ENCODE assay signal across 9 cellular contexts in the genomic region with DNA sequence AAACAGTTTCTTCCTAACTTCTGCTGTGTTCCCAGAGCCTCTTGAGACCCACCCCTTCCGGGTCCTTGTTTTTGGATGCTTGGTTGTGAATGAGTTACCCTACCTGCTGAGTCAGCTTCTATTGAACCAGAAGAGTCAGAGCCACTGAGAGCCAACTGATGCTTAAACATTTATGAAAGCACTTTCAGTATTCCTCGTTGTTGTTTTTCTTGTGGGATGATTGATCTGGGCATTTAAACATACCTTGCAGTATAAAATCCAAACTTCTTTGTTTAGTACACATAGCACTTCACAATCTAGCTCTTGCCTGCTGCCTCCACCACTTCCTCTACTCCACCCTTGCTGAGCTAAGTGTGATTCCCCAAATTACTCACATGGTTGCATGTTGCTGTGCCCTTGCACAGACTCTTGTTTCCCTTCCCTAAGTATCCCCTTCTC. TPM values are rescaled to one million over a fixed set of nuclear protein-coding genes. Genes with fewer than 3 reads are reported as not detected.
DNase-seq lines count a peak whose midpoint lies in the region; ATAC-seq, FAIRE-seq and TF ChIP-seq lines count a peak whose summit lies in the region.
"Had no signal": no experiment of that assay in that cellular context is flagged by ENCODE, and none has a peak within 500 bp of the region (broad histone marks: within the 10 kb centered on the region; RNA-seq: fewer than 3 reads in every experiment).

No MANE protein-coding gene starts in this region.

- no peaks in the 10 kb centered on the region for H3K9me1 ChIP-seq in keratinocyte (ENCODE audit: control insufficient read depth, extremely low read depth, insufficient read depth, low read length)

- dilution Hi-C loops in keratinocyte (cut with MboI; ENCODE audit: extremely low pct_ligation_motif_present, low sequenced_read_pairs), result no loop called here

- peaks cover 84% of the 10 kb centered on the region for H3K79me2 ChIP-seq in keratinocyte (ENCODE audit: control insufficient read depth, insufficient read depth, low read length)

- H3K4me2 ChIP-seq in keratinocyte (ENCODE audit: control insufficient read depth, extremely low read depth, insufficient read depth, low read depth, low read length), result peak overlapping the region; percentile 55

- peaks cover 44% of the 10 kb centered on the region for H3K4me1 ChIP-seq in keratinocyte (ENCODE audit: control insufficient read depth, extremely low read depth, insufficient read depth, low read length)

- no peak overlapping the region for H2AFZ ChIP-seq in keratinocyte (ENCODE audit: control insufficient read depth, low read length)

- no peak for TF ChIP-seq CTCF in keratinocyte (optimal IDR thresholded peaks at IDR 0.05 in 1 of 3, IDR thresholded peaks at IDR 0.05 in 1 of 3, conservative IDR thresholded peaks at IDR 0.05 in 1 of 3; ENCODE audit: extremely low read depth in 1 of 3, insufficient read depth in 2 of 3, low read length in 3 of 3)

- H3K27ac ChIP-seq in keratinocyte (ENCODE audit: control insufficient read depth, insufficient read depth, low read length), result peak overlapping the region; percentile 64

- DNase-seq in NOMO-1 treated with DMSO at 0.1 percent for 48 hours (lab: John Stamatoyannopoulos, UW; ENCODE audit: unreplicated experiment) (peak; percentile 34), keratinocyte (ENCODE audit: low read depth, low spot score) (no peak), LoVo (ENCODE audit: low spot score) (no peak), HTR-8/SVneo (ENCODE audit: insufficient read length, low spot score) (no peak), frontal cortex (ENCODE audit: low spot score in 2 of 2) (no peak), NCI-H146 (lab: John Stamatoyannopoulos, UW) (no peak)
- DNase-seq: naive B cell had no signal

- peak; percentile 91 for ATAC-seq in GM18498 (IDR thresholded peaks at IDR 0.05; ENCODE audit: unreplicated experiment)
- ATAC-seq in GM21717 (IDR thresholded peaks at IDR 0.05; ENCODE audit: unreplicated experiment), result peak; percentile 96

- H3K27me3 ChIP-seq in keratinocyte (ENCODE audit: control insufficient read depth, extremely low read depth, insufficient read depth, low read length), result no peaks in the 10 kb centered on the region

- no peaks in the 10 kb centered on the region for H4K20me1 ChIP-seq in keratinocyte (ENCODE audit: control insufficient read depth, extremely low read depth, insufficient read depth, low read length)

- H3K4me3 ChIP-seq in keratinocyte (ENCODE audit: control insufficient read depth in 2 of 3, extremely low read depth in 1 of 3, insufficient read depth in 2 of 3, low read depth in 1 of 3, low read length in 3 of 3), result no peak overlapping the region

- no peaks in the 10 kb centered on the region for H3K9me3 ChIP-seq in keratinocyte (ENCODE audit: control insufficient read depth, low read depth, low read length)

- FAIRE-seq in keratinocyte (lab: Jason Lieb, UNC) (peak; percentile 89), HTR-8/SVneo (lab: Jason Lieb, UNC) (no peak), frontal cortex (lab: Jason Lieb, UNC) (no peak)

- no peak overlapping the region for H3K9ac ChIP-seq in keratinocyte (ENCODE audit: control insufficient read depth, extremely low read depth, insufficient read depth, low read length)

- peaks cover 11 to 30% of the 10 kb centered on the region in 2 experiments for H3K36me3 ChIP-seq in keratinocyte (ENCODE audit: control insufficient read depth in 2 of 2, extremely low read depth in 1 of 2, insufficient read depth in 2 of 2, low read length in 2 of 2)

RNA-seq across cellular contexts. Expression of a gene that starts 5.5 kb away (rescaled TPM):
- 126 to 168 TPM (median 143 TPM) in 3 replicates for polyA plus RNA-seq in keratinocyte
- polyA plus RNA-seq in keratinocyte (2011; ENCODE audit: low read depth), result 61.9 TPM
- polyA plus RNA-seq in keratinocyte (2011; cell fraction: cytosol; rRNA removed), result 77.7 and 94.8 TPM in 2 replicates
- 145 and 184 TPM in 2 replicates for polyA plus RNA-seq in keratinocyte (2011; cell fraction: nucleus; rRNA removed)
- 112 and 148 TPM in 2 replicates for polyA plus RNA-seq in keratinocyte (2012; ENCODE audit: low replicate concordance)
- polyA minus RNA-seq in keratinocyte, result 143 to 157 TPM (median 154 TPM) in 3 replicates
- polyA minus RNA-seq in keratinocyte (2011; cell fraction: cytosol; rRNA and poly(A)+ RNA removed), result 114 TPM
- 89.4 and 205 TPM in 2 replicates for polyA minus RNA-seq in keratinocyte (2011; cell fraction: nucleus; rRNA and poly(A)+ RNA removed)
- 23.6 TPM for total RNA-seq in frontal cortex
